Comparison of ENCODE assay signal across 29 cellular contexts in genomic region chr3:32820430-32820829, GRCh38. TPM values are rescaled to one million over a fixed set of nuclear protein-coding genes. Genes with fewer than 3 reads are reported as not detected.
A peak's percentile ranks its signal among the peaks of the same experiment; 100 is the strongest.
DNase-seq lines count a peak whose midpoint lies in the region; ATAC-seq and TF ChIP-seq lines count a peak whose summit lies in the region.
"Had no signal": no experiment of that assay in that cellular context is flagged by ENCODE, and none has a peak within 500 bp of the region (broad histone marks: within the 10 kb centered on the region; RNA-seq: fewer than 3 reads in every experiment).

No MANE protein-coding gene starts in this region.

- in situ Hi-C loops in gastrocnemius medialis (cut with MboI; ENCODE audit: low sequenced_read_pairs in 4 of 4) = no loop called here

- H3K4me3 Mint-ChIP-seq in glutamatergic neuron (ENCODE audit: unreplicated experiment) (peak overlapping the region; percentile 100), mesothelial cell of epicardium (peak overlapping the region; percentile 74)
- H3K4me3 Mint-ChIP-seq: activated naive CD4-positive, alpha-beta T cell treated with anti-CD3 and anti-CD28 coated beads, Interleukin-2, amount 10 ng/mL, durations not matched to agents 7 days and 5 days; activated T-cell treated with anti-CD3 and anti-CD28 coated beads, Interleukin-2, amount 50 U/mL, for 72 hours had no signal

- H3K27me3 ChIP-seq in upper lobe of left lung (peaks cover 0 to 29% (median 14%) of the 10 kb centered on the region in 4 donors), gastrocnemius medialis (peaks cover 64 to 82% (median 80%) of the 10 kb centered on the region in 3 donors)

- no peak for TF ChIP-seq POLR2A in upper lobe of left lung (IDR thresholded peaks at IDR 0.05)
- TF ChIP-seq POLR2A in gastrocnemius medialis (IDR thresholded peaks at IDR 0.05) = no peak

- no peak for TF ChIP-seq CTCF in glutamatergic neuron (IDR thresholded peaks at IDR 0.05; ENCODE audit: partially characterized antibody, unreplicated experiment)
- TF ChIP-seq CTCF in mesothelial cell of epicardium (IDR thresholded peaks at IDR 0.05; ENCODE audit: unreplicated experiment) = no peak
- no peak for TF ChIP-seq CTCF in upper lobe of left lung (IDR thresholded peaks at IDR 0.05)
- no peak for TF ChIP-seq CTCF in gastrocnemius medialis (IDR thresholded peaks at IDR 0.05 in 4 of 5, conservative IDR thresholded peaks at IDR 0.05 in 1 of 5)

- H3K27ac ChIP-seq in upper lobe of left lung (peak overlapping the region; percentile 26 to 70 (median 50)), gastrocnemius medialis (no peak overlapping the region)
- H3K27ac ChIP-seq: 22Rv1, foreskin keratinocyte, thyroid gland had no signal

- peak overlapping the region in 1 of 4 donors; percentile 65 for H3K4me3 ChIP-seq in upper lobe of left lung
- no peak overlapping the region for H3K4me3 ChIP-seq in gastrocnemius medialis
- H3K4me3 ChIP-seq: thyroid gland had no signal

- no peak for ATAC-seq in upper lobe of left lung (ENCODE audit: low FRiP score in 2 of 2)
- no peak for ATAC-seq in gastrocnemius medialis
- no peak for ATAC-seq in HG03460 (IDR thresholded peaks at IDR 0.05; ENCODE audit: unreplicated experiment)
- ATAC-seq: activated T-cell treated with anti-CD3 and anti-CD28 coated beads, Interleukin-2, amount 50 U/mL, for 72 hours; foreskin keratinocyte; stimulated activated naive CD8-positive, alpha-beta T cell treated with anti-CD3 and anti-CD28 coated beads, Interleukin-15, Interleukin-2, amounts not matched to agents 100 U/mL and 50 U/mL, for 24 hours; T-cell had no signal

- H3K4me1 ChIP-seq in upper lobe of left lung (peaks cover 21 to 53% (median 26%) of the 10 kb centered on the region in 4 donors), gastrocnemius medialis (peaks cover 0 to 10% of the 10 kb centered on the region in 2 donors)
- H3K4me1 ChIP-seq: foreskin keratinocyte had no signal

- H3K27me3 Mint-ChIP-seq in glutamatergic neuron (ENCODE audit: unreplicated experiment) (peaks cover 38% of the 10 kb centered on the region), mesothelial cell of epicardium (ENCODE audit: low read depth) (peaks cover 48% of the 10 kb centered on the region)

- no peaks in the 10 kb centered on the region for H3K36me3 ChIP-seq in upper lobe of left lung
- H3K36me3 ChIP-seq in gastrocnemius medialis = no peaks in the 10 kb centered on the region
- H3K36me3 ChIP-seq: left lung, thyroid gland had no signal

- H3K9me3 ChIP-seq in upper lobe of left lung = no peaks in the 10 kb centered on the region
- H3K9me3 ChIP-seq in gastrocnemius medialis = no peaks in the 10 kb centered on the region
- H3K9me3 ChIP-seq: left lung, thyroid gland had no signal

- peaks cover 42% of the 10 kb centered on the region for H3K9me3 Mint-ChIP-seq in glutamatergic neuron (ENCODE audit: unreplicated experiment)
- H3K9me3 Mint-ChIP-seq in mesothelial cell of epicardium = no peaks in the 10 kb centered on the region
- H3K9me3 Mint-ChIP-seq: activated naive CD4-positive, alpha-beta T cell treated with anti-CD3 and anti-CD28 coated beads, Interleukin-2, amount 10 ng/mL, durations not matched to agents 7 days and 5 days; activated T-cell treated with anti-CD3 and anti-CD28 coated beads, Interleukin-2, amount 50 U/mL, for 72 hours; CD4-positive, alpha-beta T cell; T-cell had no signal

- intact Hi-C loops in gastrocnemius medialis (cut with DNase I; ENCODE audit: low total_unique reads) = no loop called here

- 62 to 67% methylated on average over 2 of the region's 2 CpGs for WGBS in upper lobe of left lung, 2 donors

- TF ChIP-seq EP300 in upper lobe of left lung (IDR thresholded peaks at IDR 0.05) = no peak

- DNase-seq in NCI-H526 treated with DMSO at 0.1 percent for 48 hours (lab: John Stamatoyannopoulos, UW) (peak; percentile 54), NCI-H526 (lab: John Stamatoyannopoulos, UW) (no peak), glutamatergic neuron (no peak), mesothelial cell of epicardium (ENCODE audit: low spot score in 2 of 2, unreplicated experiment in 2 of 2) (no peak), upper lobe of left lung (no peak), gastrocnemius medialis (no peak), cerebellar nuclear complex (lab: John Stamatoyannopoulos, UW) (no peak)
- DNase-seq: activated CD4-positive, alpha-beta T cell treated with anti-CD3 and anti-CD28 coated beads for 4 hours; activated naive CD4-positive, alpha-beta T cell treated with anti-CD3 and anti-CD28 coated beads, Interleukin-2, amount 10 ng/mL, durations not matched to agents 7 days and 5 days; activated T-cell treated with anti-CD3 and anti-CD28 coated beads, Interleukin-2, amount 50 U/mL, for 72 hours; CD4-positive, alpha-beta T cell; central memory CD4-positive, alpha-beta T cell; DMS153; foreskin keratinocyte; HCEC 1CT; Kasumi-1; left lung; NCI-H1048; NCI-H187 treated with DMSO at 0.1 percent for 48 hours; NCI-H446; nucleus accumbens; SHP77 treated with DMSO at 0.1 percent for 48 hours; stimulated activated CD4-positive, alpha-beta T cell treated with anti-CD3 and anti-CD28 coated beads, Interleukin-4, amount 100 ng/mL, for 4 hours; stimulated activated naive CD8-positive, alpha-beta T cell treated with anti-CD3 and anti-CD28 coated beads, Interleukin-15, Interleukin-2, amounts not matched to agents 100 U/mL and 50 U/mL, for 24 hours; T-cell; thyroid gland had no signal

- H3K4me1 Mint-ChIP-seq in glutamatergic neuron (ENCODE audit: low read depth, unreplicated experiment) (peaks cover 17% of the 10 kb centered on the region), mesothelial cell of epicardium (peaks cover 46% of the 10 kb centered on the region)

- H3K36me3 Mint-ChIP-seq in glutamatergic neuron (ENCODE audit: unreplicated experiment) = peaks cover 7% of the 10 kb centered on the region
- H3K36me3 Mint-ChIP-seq in mesothelial cell of epicardium = no peaks in the 10 kb centered on the region
- H3K36me3 Mint-ChIP-seq: activated naive CD4-positive, alpha-beta T cell treated with anti-CD3 and anti-CD28 coated beads, Interleukin-2, amount 10 ng/mL, durations not matched to agents 7 days and 5 days; T-cell had no signal

- peak overlapping the region; percentile 96 for H3K27ac Mint-ChIP-seq in glutamatergic neuron (ENCODE audit: unreplicated experiment)
- H3K27ac Mint-ChIP-seq in mesothelial cell of epicardium = no peak overlapping the region
- H3K27ac Mint-ChIP-seq: activated naive CD4-positive, alpha-beta T cell treated with anti-CD3 and anti-CD28 coated beads, Interleukin-2, amount 10 ng/mL, durations not matched to agents 7 days and 5 days; activated T-cell treated with anti-CD3 and anti-CD28 coated beads, Interleukin-2, amount 50 U/mL, for 72 hours; CD4-positive, alpha-beta T cell; T-cell had no signal

RNA-seq across cellular contexts. Expression of gene TRIM71, which starts 2.6 kb away (rescaled TPM):
- total RNA-seq in glutamatergic neuron (ENCODE audit: unreplicated experiment) (117 TPM), mesothelial cell of epicardium (2.7 to 3.1 TPM (median 3.0 TPM) in 3 replicates), upper lobe of left lung (1 to 10 TPM; 2.2 to 7.3 (median 3.8) TPM), gastrocnemius medialis (not detected)
- total RNA-seq: foreskin keratinocyte, HT-29 had no signal

Comparison
In these comparisons a context has a peak if more than half of its experiments do, and no peak if none do; other contexts are left out.
1. H3K27ac ChIP-seq: peak in upper lobe of left lung (4 of 4); none in gastrocnemius medialis (0 of 4).
2. RNA of gene TRIM71, which starts 2.6 kb away (total RNA-seq): 117 TPM in glutamatergic neuron (single experiment); 2.2 to 7.3 TPM in upper lobe of left lung, 2.7 to 3.1 TPM in mesothelial cell of epicardium and not detected in gastrocnemius medialis; every median in the first group is over 10 times any median in the second.